ENCODE assay signal across 14 cellular contexts in genomic region chr3:119731545-119732343, GRCh38. TPM values are rescaled to one million over a fixed set of nuclear protein-coding genes. Genes with fewer than 3 reads are reported as not detected.
DNase-seq lines count a peak whose midpoint lies in the region; ATAC-seq, FAIRE-seq and TF ChIP-seq lines count a peak whose summit lies in the region.
"Had no signal": no experiment of that assay in that cellular context is flagged by ENCODE, and none has a peak within 500 bp of the region (broad histone marks: within the 10 kb centered on the region; RNA-seq: fewer than 3 reads in every experiment).

No MANE protein-coding gene starts in this region.

- no peaks in the 10 kb centered on the region for H4K20me1 ChIP-seq in astrocyte (ENCODE audit: insufficient read depth, low read length)

- no peaks in the 10 kb centered on the region for H3K9me3 ChIP-seq in astrocyte (ENCODE audit: insufficient read depth, low read depth, low read length)
- H3K9me3 ChIP-seq: BE2C, colonic mucosa, prostate gland had no signal

- FAIRE-seq in astrocyte (lab: Jason Lieb, UNC) = peak; percentile 41

- H3K27me3 Mint-ChIP-seq in astrocyte (ENCODE audit: low read depth, unreplicated experiment) = no peaks in the 10 kb centered on the region
- no peaks in the 10 kb centered on the region for H3K27me3 Mint-ChIP-seq in glutamatergic neuron (ENCODE audit: unreplicated experiment)
- H3K27me3 Mint-ChIP-seq: activated B cell treated with CpG ODN at 0.5 μM for 24 hours had no signal

- no peak for ATAC-seq in HG03097 (IDR thresholded peaks at IDR 0.05; ENCODE audit: low FRiP score, unreplicated experiment)

- H3K9me3 Mint-ChIP-seq in astrocyte (ENCODE audit: unreplicated experiment) (no peaks in the 10 kb centered on the region), glutamatergic neuron (ENCODE audit: unreplicated experiment) (peaks cover 2% of the 10 kb centered on the region)
- H3K9me3 Mint-ChIP-seq: activated B cell treated with CpG ODN at 0.5 μM for 24 hours; activated T-helper 1 cell treated with anti-CD3 and anti-CD28 coated beads, Interleukin-12 subunit alpha, Interleukin-12 subunit beta, Interleukin-2, Interleukin-4 antibody, amounts not matched to agents 30 ng/mL and 10 ng/mL and 1 ng/mL, durations not matched to agents 14 hours and 24 hours and 36 hours had no signal

- H3K27ac Mint-ChIP-seq in astrocyte (ENCODE audit: unreplicated experiment) (no peak overlapping the region), glutamatergic neuron (ENCODE audit: unreplicated experiment) (peak overlapping the region; percentile 56)
- H3K27ac Mint-ChIP-seq: activated B cell treated with CpG ODN at 0.5 μM for 24 hours; activated T-helper 1 cell treated with anti-CD3 and anti-CD28 coated beads, Interleukin-12 subunit alpha, Interleukin-12 subunit beta, Interleukin-2, Interleukin-4 antibody, amounts not matched to agents 30 ng/mL and 10 ng/mL and 1 ng/mL, durations not matched to agents 14 hours and 24 hours and 36 hours had no signal

- H3K4me1 ChIP-seq in astrocyte (ENCODE audit: insufficient read depth, low read length) = peaks cover 4% of the 10 kb centered on the region
- H3K4me1 ChIP-seq: BE2C, colonic mucosa, prostate gland had no signal

- no peak overlapping the region for H3K4me3 ChIP-seq in astrocyte (ENCODE audit: insufficient read depth, low read depth, low read length)
- H3K4me3 ChIP-seq: colonic mucosa, prostate gland had no signal

- H3K4me3 Mint-ChIP-seq in astrocyte (ENCODE audit: unreplicated experiment) = no peak overlapping the region
- no peak overlapping the region for H3K4me3 Mint-ChIP-seq in glutamatergic neuron (ENCODE audit: unreplicated experiment)
- H3K4me3 Mint-ChIP-seq: activated B cell treated with CpG ODN at 0.5 μM for 24 hours; activated T-helper 1 cell treated with anti-CD3 and anti-CD28 coated beads, Interleukin-12 subunit alpha, Interleukin-12 subunit beta, Interleukin-2, Interleukin-4 antibody, amounts not matched to agents 30 ng/mL and 10 ng/mL and 1 ng/mL, durations not matched to agents 14 hours and 24 hours and 36 hours had no signal

- in situ Hi-C loops in ACHN (cut with HindIII; ENCODE audit: low pct_ligation_motif_present, low pct_unique_long_range_greater_than_20kb, low sequenced_read_pairs) = no loop called here

- H3K27ac ChIP-seq in astrocyte (ENCODE audit: low read depth, low read length) = no peak overlapping the region
- H3K27ac ChIP-seq: colonic mucosa, prostate gland had no signal

- no peak for TF ChIP-seq CTCF in astrocyte (IDR thresholded peaks at IDR 0.05; ENCODE audit: insufficient read depth, low read depth, low read length)
- no peak for TF ChIP-seq CTCF in glutamatergic neuron (IDR thresholded peaks at IDR 0.05; ENCODE audit: partially characterized antibody, unreplicated experiment)

- DNase-seq in ACHN = peak; percentile 18
- DNase-seq in HS-27A (ENCODE audit: low read depth) = peak; percentile 20
- peak; percentile 38 for DNase-seq in astrocyte (ENCODE audit: low read depth)
- no peak for DNase-seq in glutamatergic neuron
- no peak for DNase-seq in T-helper 2 cell
- DNase-seq in mucosa of gallbladder (ENCODE audit: low spot score) = no peak
- no peak for DNase-seq in Kasumi-1 (lab: John Stamatoyannopoulos, UW)
- DNase-seq: activated B cell treated with CpG ODN at 0.5 μM for 24 hours, BE2C, colonic mucosa, SHP77 had no signal

- peak overlapping the region; percentile 21 for H2AFZ ChIP-seq in astrocyte (ENCODE audit: low read depth, low read length)

- H3K36me3 ChIP-seq in astrocyte (ENCODE audit: insufficient read depth, low read length) = no peaks in the 10 kb centered on the region
- H3K36me3 ChIP-seq: BE2C, colonic mucosa, prostate gland had no signal

- H3K9ac ChIP-seq in astrocyte (ENCODE audit: low read length) = no peak overlapping the region

- H3K27me3 ChIP-seq in astrocyte (ENCODE audit: insufficient read depth, low read length) = no peaks in the 10 kb centered on the region
- H3K27me3 ChIP-seq: BE2C, colonic mucosa had no signal

- no peaks in the 10 kb centered on the region for H3K79me2 ChIP-seq in astrocyte (ENCODE audit: insufficient read depth, low read length)

- H3K4me1 Mint-ChIP-seq in astrocyte (ENCODE audit: low read depth, unreplicated experiment) = peaks cover 5% of the 10 kb centered on the region
- peaks cover 15% of the 10 kb centered on the region for H3K4me1 Mint-ChIP-seq in glutamatergic neuron (ENCODE audit: low read depth, unreplicated experiment)
- H3K4me1 Mint-ChIP-seq: activated B cell treated with CpG ODN at 0.5 μM for 24 hours had no signal

- H3K36me3 Mint-ChIP-seq in astrocyte (ENCODE audit: low read depth, unreplicated experiment) = no peaks in the 10 kb centered on the region
- H3K36me3 Mint-ChIP-seq in glutamatergic neuron (ENCODE audit: unreplicated experiment) = no peaks in the 10 kb centered on the region

- H3K4me2 ChIP-seq in astrocyte (ENCODE audit: low read length) = peak overlapping the region; percentile 30

RNA-seq across cellular contexts. Expression of gene CFAP91, which starts 28.9 kb away (rescaled TPM):
- total RNA-seq in astrocyte = 0.16 TPM in 1 of 2 replicates, not detected in the other
- 0.59 TPM for total RNA-seq in glutamatergic neuron (ENCODE audit: unreplicated experiment)
- 6.7 TPM for total RNA-seq in mucosa of gallbladder
- total RNA-seq: activated T-helper 1 cell treated with anti-CD3 and anti-CD28 coated beads, Interleukin-12 subunit alpha, Interleukin-12 subunit beta, Interleukin-2, Interleukin-4 antibody, amounts not matched to agents 30 ng/mL and 10 ng/mL and 1 ng/mL, durations not matched to agents 14 hours and 24 hours and 36 hours had no signal

RNA-seq across cellular contexts. Expression of gene NR1I2, which starts 50.2 kb away (rescaled TPM):
- not detected in 2 replicates for total RNA-seq in astrocyte
- total RNA-seq in glutamatergic neuron (ENCODE audit: unreplicated experiment) = not detected
- 106 TPM for total RNA-seq in mucosa of gallbladder

RNA-seq across cellular contexts. Expression of gene COX17, which starts 54.5 kb away (rescaled TPM):
- total RNA-seq in astrocyte (22.8 and 24.3 TPM in 2 replicates), glutamatergic neuron (ENCODE audit: unreplicated experiment) (38.0 TPM), mucosa of gallbladder (45.1 TPM)

Comparison
In these comparisons a context has a peak if more than half of its experiments do, and no peak if none do; other contexts are left out.
1. DNase-seq: peak in ACHN (single experiment), HS-27A (single experiment) and astrocyte (single experiment); none in glutamatergic neuron (single experiment), T-helper 2 cell (0 of 5), mucosa of gallbladder (single experiment) and Kasumi-1 (0 of 2).
2. RNA of gene NR1I2, which starts 50.2 kb away (total RNA-seq): 106 TPM in mucosa of gallbladder (single experiment); not detected in astrocyte and not detected in glutamatergic neuron (single experiment); every median in the first group is over 100 times any median in the second.